In genomic region chr20:23200914-23201313, GRCh38 we compare ENCODE assay signal across 8 cellular contexts.
A peak's percentile ranks its signal among the peaks of the same experiment; 100 is the strongest.
DNase-seq lines count a peak whose midpoint lies in the region; ATAC-seq and TF ChIP-seq lines count a peak whose summit lies in the region.

No MANE protein-coding gene starts in this region.

- peaks cover 12 to 54% (median 44%) of the 10 kb centered on the region in 9 donors for H3K4me1 ChIP-seq in heart right ventricle
- H3K4me1 ChIP-seq in tibial artery = peaks cover 0 to 23% (median 8%) of the 10 kb centered on the region in 4 donors

- TF ChIP-seq CTCF in GM20000 (IDR thresholded peaks at IDR 0.05; ENCODE audit: extremely low read depth, missing control alignments) = no peak
- peak; percentile 16 to 59 (median 48) for TF ChIP-seq CTCF in heart right ventricle (IDR thresholded peaks at IDR 0.05)
- peak in 1 of 2 experiments; percentile 21 for TF ChIP-seq CTCF in tibial artery (IDR thresholded peaks at IDR 0.05)

- peak; percentile 46 for DNase-seq in 8988T
- peak; percentile 22 for DNase-seq in GM20000 (ENCODE audit: low spot score)
- DNase-seq in RPMI7951 (ENCODE audit: low read depth) = peak; percentile 66
- DNase-seq in heart right ventricle = peak; percentile 33 to 48
- no peak for DNase-seq in tibial artery
- DNase-seq in C1 segment of cervical spinal cord (lab: John Stamatoyannopoulos, UW) = no peak

- H3K9me3 ChIP-seq in heart right ventricle (no peaks in the 10 kb centered on the region), tibial artery (no peaks in the 10 kb centered on the region)

- H3K36me3 ChIP-seq in heart right ventricle (no peaks in the 10 kb centered on the region), tibial artery (no peaks in the 10 kb centered on the region)

- WGBS in heart right ventricle, 2 donors = 48 to 53% methylated on average over 6 of the region's 6 CpGs

- H3K27me3 ChIP-seq in heart right ventricle (no peaks in the 10 kb centered on the region), tibial artery (no peaks in the 10 kb centered on the region)

- no peak overlapping the region for H3K27ac ChIP-seq in heart right ventricle
- H3K27ac ChIP-seq in tibial artery = no peak overlapping the region

- H3K4me3 ChIP-seq in heart right ventricle = no peak overlapping the region
- no peak overlapping the region for H3K4me3 ChIP-seq in tibial artery

- intact Hi-C loops in heart right ventricle (cut with DNase I) (loop anchor here in 3 of 10 donors (5.0 to 10.0 kb wide), 4 partner anchors 59 to 276 kb away; no protein-coding TSS in a partner anchor), tibial artery (cut with DNase I; ENCODE audit: low total_unique reads) (no loop called here)

- ATAC-seq in heart right ventricle = peak in 7 of 8 donors; percentile 33 to 58 (median 38)
- no peak for ATAC-seq in GM21515 (IDR thresholded peaks at IDR 0.05; ENCODE audit: unreplicated experiment)
- no peak for ATAC-seq in HG02588 (IDR thresholded peaks at IDR 0.05; ENCODE audit: unreplicated experiment)

Comparison
In these comparisons a context has a peak if more than half of its experiments do, and no peak if none do; other contexts are left out.
1. DNase-seq: peak in 8988T (single experiment), GM20000 (single experiment), RPMI7951 (single experiment) and heart right ventricle (2 of 2); none in tibial artery (0 of 2) and C1 segment of cervical spinal cord (0 of 14).
2. ATAC-seq: peak in heart right ventricle (7 of 8); none in GM21515 (single experiment) and HG02588 (single experiment).